20 cellular contexts compared by ENCODE assay signal in genomic region chr11:92199991-92200390, GRCh38. TPM values are rescaled to one million over a fixed set of nuclear protein-coding genes. Genes with fewer than 3 reads are reported as not detected.
DNase-seq lines count a peak whose midpoint lies in the region; ATAC-seq, FAIRE-seq and TF ChIP-seq lines count a peak whose summit lies in the region.
"Had no signal": no experiment of that assay in that cellular context is flagged by ENCODE, and none has a peak within 500 bp of the region (broad histone marks: within the 10 kb centered on the region; RNA-seq: fewer than 3 reads in every experiment).

No MANE protein-coding gene starts in this region.

- no peaks in the 10 kb centered on the region for H3F3A ChIP-seq in neural progenitor cell (ENCODE audit: low read depth)

- H3K27me3 Mint-ChIP-seq in WTC11 (ENCODE audit: low read depth) (no peaks in the 10 kb centered on the region; the same call in 1 of the 2 replicates), neural progenitor cell (ENCODE audit: insufficient read depth, low read depth) (no peaks in the 10 kb centered on the region)
- H3K27me3 Mint-ChIP-seq: B cell had no signal

- POLR2A ChIA-PET in WTC11 (lab: Charles Lee), result no interaction called here

- H3K4me1 Mint-ChIP-seq in WTC11 (no peaks in the 10 kb centered on the region), neural progenitor cell (no peaks in the 10 kb centered on the region)
- H3K4me1 Mint-ChIP-seq: B cell had no signal

- H3K27me3 ChIP-seq in neural progenitor cell (no peaks in the 10 kb centered on the region), dorsolateral prefrontal cortex (no peaks in the 10 kb centered on the region)
- H3K27me3 ChIP-seq: BLaER1 treated with 17β-estradiol and CSF1 and Interleukin-3, amounts not matched to agents 10 nM and 100 nM had no signal

- CTCF ChIA-PET in WTC11 (lab: Charles Lee), result no interaction called here

- H3K4me3 ChIP-seq in neural progenitor cell, result no peak overlapping the region
- H3K4me3 ChIP-seq in dorsolateral prefrontal cortex, result no peak overlapping the region
- H3K4me3 ChIP-seq: BLaER1 treated with 17β-estradiol and CSF1 and Interleukin-3, amounts not matched to agents 10 nM and 100 nM; GM23248 had no signal

- ATAC-seq in WTC11 (0 out of 2 replicates have a peak, but pooled peaks have one; percentile 18), HG03280 (IDR thresholded peaks at IDR 0.05; ENCODE audit: unreplicated experiment) (no peak), HG03354 (IDR thresholded peaks at IDR 0.05; ENCODE audit: poor library complexity, severe bottlenecking, unreplicated experiment) (no peak)
- ATAC-seq: CD8-positive, alpha-beta T cell; HCT116 had no signal

- no peak overlapping the region for H3K9ac ChIP-seq in neural progenitor cell
- H3K9ac ChIP-seq: BLaER1 treated with 17β-estradiol and CSF1 and Interleukin-3, amounts not matched to agents 10 nM and 100 nM; GM23248 had no signal

- H3K4me3 Mint-ChIP-seq in WTC11 (no peak overlapping the region), neural progenitor cell (no peak overlapping the region)
- H3K4me3 Mint-ChIP-seq: B cell; CD8-positive, alpha-beta T cell; HFFc6 had no signal

- intact Hi-C loops in dorsolateral prefrontal cortex (cut with DNase I), result no loop called here

- no peaks in the 10 kb centered on the region for H3K36me3 ChIP-seq in neural progenitor cell
- H3K36me3 ChIP-seq: BLaER1 treated with 17β-estradiol and CSF1 and Interleukin-3, amounts not matched to agents 10 nM and 100 nM had no signal

- no peaks in the 10 kb centered on the region for H3K4me1 ChIP-seq in neural progenitor cell
- H3K4me1 ChIP-seq: BLaER1 treated with 17β-estradiol and CSF1 and Interleukin-3, amounts not matched to agents 10 nM and 100 nM had no signal

- TF ChIP-seq CTCF in D721Med (IDR thresholded peaks at IDR 0.05; ENCODE audit: insufficient read depth, missing control alignments) (peak; percentile 27), WTC11 (IDR thresholded peaks at IDR 0.05) (no peak), neural progenitor cell (IDR thresholded peaks at IDR 0.05) (no peak), dorsolateral prefrontal cortex (IDR thresholded peaks at IDR 0.05 in 54 of 56, conservative IDR thresholded peaks at IDR 0.05 in 2 of 56; ENCODE audit: low read depth in 1 of 56, partially characterized antibody in 56 of 56) (no peak)

- peak; percentile 95 for FAIRE-seq in D721Med (lab: Jason Lieb, UNC)
- FAIRE-seq: G401.6, GM12891, GM18507 had no signal

- H3K9me3 ChIP-seq in neural progenitor cell (ENCODE audit: low read depth), result no peaks in the 10 kb centered on the region
- H3K9me3 ChIP-seq: BLaER1 treated with 17β-estradiol and CSF1 and Interleukin-3, amounts not matched to agents 10 nM and 100 nM had no signal

- no peaks in the 10 kb centered on the region for H4K20me1 ChIP-seq in neural progenitor cell (ENCODE audit: low read depth)
- H4K20me1 ChIP-seq: BLaER1 treated with 17β-estradiol and CSF1 and Interleukin-3, amounts not matched to agents 10 nM and 100 nM had no signal

- DNase-seq in D721Med (ENCODE audit: insufficient read length, low spot score), result no peak
- DNase-seq in NCI-H82 (lab: John Stamatoyannopoulos, UW), result peak; percentile 95
- no peak for DNase-seq in WTC11 (ENCODE audit: low spot score)
- no peak for DNase-seq in neural progenitor cell (ENCODE audit: low spot score)
- DNase-seq in dorsolateral prefrontal cortex, result no peak
- DNase-seq: 8988T; Calu3; CD8-positive, alpha-beta T cell; GM23248; H7; HFFc6 had no signal

- H3K9me3 Mint-ChIP-seq in WTC11 (peaks cover 12% of the 10 kb centered on the region), neural progenitor cell (peaks cover 3% of the 10 kb centered on the region)

- peak overlapping the region; percentile 57 for H2AFZ ChIP-seq in neural progenitor cell (replicated peaks)
- H2AFZ ChIP-seq: GM23248 had no signal

- H3K79me2 ChIP-seq in neural progenitor cell (ENCODE audit: low read depth), result no peaks in the 10 kb centered on the region

- no peak overlapping the region for H3K4me2 ChIP-seq in neural progenitor cell
- H3K4me2 ChIP-seq: BLaER1 treated with 17β-estradiol and CSF1 and Interleukin-3, amounts not matched to agents 10 nM and 100 nM had no signal

- H3K36me3 Mint-ChIP-seq in WTC11, result peaks cover 3% of the 10 kb centered on the region
- H3K36me3 Mint-ChIP-seq in neural progenitor cell, result no peaks in the 10 kb centered on the region
- H3K36me3 Mint-ChIP-seq: CD8-positive, alpha-beta T cell had no signal

- H3K27ac Mint-ChIP-seq in WTC11 (no peak overlapping the region), neural progenitor cell (no peak overlapping the region)
- H3K27ac Mint-ChIP-seq: B cell; CD8-positive, alpha-beta T cell; HFFc6 had no signal

- H3K27ac ChIP-seq in neural progenitor cell, result no peak overlapping the region
- no peak overlapping the region for H3K27ac ChIP-seq in dorsolateral prefrontal cortex
- H3K27ac ChIP-seq: BLaER1 treated with 17β-estradiol and CSF1 and Interleukin-3, amounts not matched to agents 10 nM and 100 nM; GM23248 had no signal

TF ChIP-seq in WTC11, 78 proteins besides CTCF, POLR2A, EP300 and RAD21:
- TF ChIP-seq ZNF396 (CRISPR knock-in tag; IDR thresholded peaks at IDR 0.05; ENCODE audit: borderline replicate concordance) (no peak), MYBL2 (CRISPR knock-in tag; IDR thresholded peaks at IDR 0.05) (no peak), CBFB (CRISPR knock-in tag; IDR thresholded peaks at IDR 0.05; ENCODE audit: low read depth) (no peak), IRF2 (CRISPR knock-in tag; IDR thresholded peaks at IDR 0.05; ENCODE audit: borderline replicate concordance, low read depth) (no peak), ZNF138 (CRISPR knock-in tag; conservative IDR thresholded peaks at IDR 0.05) (no peak), PRDM15 (CRISPR knock-in tag; IDR thresholded peaks at IDR 0.05) (no peak), ZNF416 (CRISPR knock-in tag; IDR thresholded peaks at IDR 0.05) (no peak), ERG (CRISPR knock-in tag; IDR thresholded peaks at IDR 0.05) (no peak), RELA (CRISPR knock-in tag; IDR thresholded peaks at IDR 0.05; ENCODE audit: borderline replicate concordance) (no peak), FOXP1 (CRISPR knock-in tag; IDR thresholded peaks at IDR 0.05; ENCODE audit: borderline replicate concordance) (no peak), ZBTB21 (CRISPR knock-in tag; IDR thresholded peaks at IDR 0.05; ENCODE audit: borderline replicate concordance) (no peak), MAX (CRISPR knock-in tag; IDR thresholded peaks at IDR 0.05) (no peak)

RNA-seq across cellular contexts. Expression of gene FAT3, which starts 24.6 kb away (rescaled TPM):
- 25.3 to 30.9 TPM (median 25.8 TPM) in 3 replicates for total RNA-seq in WTC11 (2021)
- total RNA-seq in neural progenitor cell (ENCODE audit: low replicate concordance), result 20.9 and 22.0 TPM in 2 replicates
- 100 to 1,000 TPM in 63 of 120 experiments, 10 to 100 TPM in 57; 28.1 to 164 (median 104) TPM for total RNA-seq in dorsolateral prefrontal cortex
- total RNA-seq: B cell; CD8-positive, alpha-beta T cell; HT-29 had no signal
